Comparison of ENCODE assay signal across 8 cellular contexts in genomic region chr1:5993553-5994510, GRCh38. TPM values are rescaled to one million over a fixed set of nuclear protein-coding genes. Genes with fewer than 3 reads are reported as not detected.
DNase-seq lines count a peak whose midpoint lies in the region; ATAC-seq, FAIRE-seq and TF ChIP-seq lines count a peak whose summit lies in the region.

No MANE protein-coding gene starts in this region.

- H3K9me3 ChIP-seq in OCI-LY3 (ENCODE audit: insufficient read depth, low read length) = no peaks in the 10 kb centered on the region

- TF ChIP-seq CTCF in OCI-LY3 (IDR thresholded peaks at IDR 0.05; ENCODE audit: low read depth, low read length) (no peak), bronchial epithelial cell (IDR thresholded peaks at IDR 0.05; ENCODE audit: insufficient read depth, low read length, severe bottlenecking) (no peak)

- H3K27me3 ChIP-seq in OCI-LY3 (ENCODE audit: low read depth, low read length) (no peaks in the 10 kb centered on the region), bronchial epithelial cell (ENCODE audit: control insufficient read depth, insufficient read depth, low read length) (no peaks in the 10 kb centered on the region)

- no peaks in the 10 kb centered on the region for H3K9me3 Mint-ChIP-seq in naive B cell

- H3K36me3 ChIP-seq in OCI-LY3 (replicated peaks; ENCODE audit: low read depth, low read length) (no peaks in the 10 kb centered on the region), bronchial epithelial cell (ENCODE audit: control insufficient read depth, insufficient read depth, low read length) (no peaks in the 10 kb centered on the region)

- peak overlapping the region; percentile 78 for H3K9ac ChIP-seq in OCI-LY3 (ENCODE audit: low read length)

- FAIRE-seq in bronchial epithelial cell (lab: Jason Lieb, UNC) = no peak

- peak overlapping the region; percentile 49 for H3K27ac ChIP-seq in OCI-LY3 (ENCODE audit: low read length)

- no peak overlapping the region for H2AFZ ChIP-seq in OCI-LY3 (ENCODE audit: low read depth, low read length)

- peak overlapping the region in 5 of 6 donors; percentile 87 to 96 (median 89) for H3K27ac Mint-ChIP-seq in naive B cell

- no peaks in the 10 kb centered on the region for H3K27me3 Mint-ChIP-seq in naive B cell

- ATAC-seq in naive B cell (ENCODE audit: low read depth in 2 of 2) (no peak), GM21786 (IDR thresholded peaks at IDR 0.05; ENCODE audit: unreplicated experiment) (no peak)

- peaks cover 19% of the 10 kb centered on the region for H3K4me1 ChIP-seq in OCI-LY3 (ENCODE audit: low read length)

- H3K36me3 Mint-ChIP-seq in naive B cell = no peaks in the 10 kb centered on the region

- H3K4me3 Mint-ChIP-seq in naive B cell = peak overlapping the region; percentile 87 to 99 (median 96)

- H4K20me1 ChIP-seq in OCI-LY3 (ENCODE audit: insufficient read depth, low read length) = peaks cover 6% of the 10 kb centered on the region; the same call in 1 of the 2 replicates

- peak overlapping the region; percentile 93 for H3K4me3 ChIP-seq in OCI-LY3 (ENCODE audit: low read length)
- peak overlapping the region; percentile 84 for H3K4me3 ChIP-seq in bronchial epithelial cell (ENCODE audit: low read depth, low read length)

- peak; percentile 74 for DNase-seq in DMS79 (lab: John Stamatoyannopoulos, UW)
- DNase-seq in bronchial epithelial cell (ENCODE audit: low read depth) = peak; percentile 15
- DNase-seq in naive B cell = no peak
- no peak for DNase-seq in NCI-H187 (lab: John Stamatoyannopoulos, UW)
- DNase-seq in NCI-H2196 (lab: John Stamatoyannopoulos, UW; ENCODE audit: unreplicated experiment) = no peak
- no peak for DNase-seq in putamen (ENCODE audit: low spot score)

- H3K4me2 ChIP-seq in OCI-LY3 (ENCODE audit: low read length) = peak overlapping the region; percentile 99

- H3K4me1 Mint-ChIP-seq in naive B cell = peaks cover 42 to 45% (median 42%) of the 10 kb centered on the region in 3 donors

- H3K79me2 ChIP-seq in OCI-LY3 (ENCODE audit: low read length) = peaks cover 20% of the 10 kb centered on the region

RNA-seq across cellular contexts. Expression of gene NPHP4, which starts 1.6 kb away (rescaled TPM):
- total RNA-seq in bronchial epithelial cell = 3.2 and 6.8 TPM in 2 replicates
- 1 to 10 TPM in 2 of 6 donors, under 1 TPM in 3, not detected in 1; 0.51 to 1.1 (median 0.68) TPM for polyA plus RNA-seq in naive B cell (ENCODE audit: low read depth in 6 of 6)

RNA-seq across cellular contexts. Expression of gene KCNAB2, which starts 51.9 kb away (rescaled TPM):
- 1.3 and 1.8 TPM in 2 replicates for total RNA-seq in bronchial epithelial cell
- 10 to 100 TPM; 10.2 to 16.8 (median 13.9) TPM for polyA plus RNA-seq in naive B cell (ENCODE audit: low read depth in 6 of 6)

Comparison
In these comparisons a context has a peak if more than half of its experiments do, and no peak if none do; other contexts are left out.
1. DNase-seq: peak in DMS79 (single experiment) and bronchial epithelial cell (single experiment); none in naive B cell (single experiment), NCI-H187 (0 of 2), NCI-H2196 (single experiment) and putamen (single experiment).